15 cellular contexts compared by ENCODE assay signal in genomic region chr11:121257976-121258375, GRCh38.
"Had no signal": no experiment of that assay in that cellular context is flagged by ENCODE, and none has a peak within 500 bp of the region (broad histone marks: within the 10 kb centered on the region; RNA-seq: fewer than 3 reads in every experiment).

No MANE protein-coding gene starts in this region.

- H3K9me3 ChIP-seq: lower lobe of right lung, ovary had no signal

- H3K27ac ChIP-seq: lower lobe of right lung, neural progenitor cell, ovary, thoracic aorta had no signal

- FAIRE-seq: colon, endometrium had no signal

- ATAC-seq: activated CD4-positive, alpha-beta T cell treated with anti-CD3 and anti-CD28 coated beads for 36 hours; lower lobe of right lung; stimulated activated effector memory CD8-positive, alpha-beta T cell treated with anti-CD3 and anti-CD28 coated beads, Interleukin-12 subunit alpha, Interleukin-12 subunit beta, amount 100 ng/mL, for 72 hours had no signal

- H3K27me3 ChIP-seq: neural progenitor cell, ovary had no signal

- H3K4me2 ChIP-seq: neural progenitor cell had no signal

- H2AFZ ChIP-seq: neural progenitor cell had no signal

- DNase-seq: activated CD4-positive, alpha-beta memory T cell treated with anti-CD3 and anti-CD28 coated beads for 36 hours; activated CD4-positive, alpha-beta T cell treated with anti-CD3 and anti-CD28 coated beads for 36 hours; activated naive CD4-positive, alpha-beta T cell treated with anti-CD3 and anti-CD28 coated beads, Interleukin-2, amount 50 U/mL, for 16 hours; activated T-cell treated with anti-CD3 and anti-CD28 coated beads, Interleukin-2, amount 50 U/mL, for 24 hours; caudate nucleus; foreskin melanocyte; left cardiac atrium; lower lobe of right lung; naive B cell; ovary had no signal

- H3K4me3 ChIP-seq: lower lobe of right lung, neural progenitor cell, ovary, thoracic aorta had no signal

- H3K36me3 ChIP-seq: lower lobe of right lung, neural progenitor cell, ovary, thoracic aorta had no signal

- H3K9ac ChIP-seq: neural progenitor cell had no signal
